ENCODE assay signal across 12 cellular contexts in the genomic region with DNA sequence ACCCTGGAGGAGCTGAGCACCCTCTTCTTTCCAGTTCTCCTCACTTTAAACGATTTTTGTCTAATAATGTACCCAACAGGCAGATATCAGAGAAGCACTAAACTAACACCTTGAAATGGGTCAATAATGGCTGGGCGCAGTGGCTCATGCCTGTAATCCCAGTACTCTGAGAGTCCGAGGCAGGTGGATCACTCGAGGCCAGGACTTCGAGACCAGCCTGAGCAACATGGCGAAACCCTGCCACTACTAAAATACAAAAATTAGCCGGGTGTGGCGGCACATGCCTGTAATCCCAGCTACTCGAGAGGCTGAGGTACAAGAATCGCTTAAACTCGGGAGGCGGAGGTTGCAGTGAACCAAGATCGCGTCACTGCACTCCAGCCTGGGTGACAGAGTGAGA. TPM values are rescaled to one million over a fixed set of nuclear protein-coding genes. Genes with fewer than 3 reads are reported as not detected.
A peak's percentile ranks its signal among the peaks of the same experiment; 100 is the strongest.
DNase-seq lines count a peak whose midpoint lies in the region; ATAC-seq, FAIRE-seq and TF ChIP-seq lines count a peak whose summit lies in the region.
"Had no signal": no experiment of that assay in that cellular context is flagged by ENCODE, and none has a peak within 500 bp of the region (broad histone marks: within the 10 kb centered on the region; RNA-seq: fewer than 3 reads in every experiment).

No MANE protein-coding gene starts in this region.

- peak overlapping the region; percentile 77 for H2AFZ ChIP-seq in keratinocyte (ENCODE audit: control insufficient read depth, low read length)

- peak overlapping the region; percentile 67 to 78 for H3K4me3 Mint-ChIP-seq in CD14-positive monocyte
- H3K4me3 Mint-ChIP-seq: activated CD8-positive, alpha-beta T cell treated with anti-CD3 and anti-CD28 coated beads for 36 hours; activated naive CD8-positive, alpha-beta T cell treated with anti-CD3 and anti-CD28 coated beads, Interleukin-2, amount 10 ng/mL, durations not matched to agents 7 days and 5 days had no signal

- H3K4me3 ChIP-seq in keratinocyte (ENCODE audit: control insufficient read depth in 2 of 3, extremely low read depth in 1 of 3, insufficient read depth in 2 of 3, low read depth in 1 of 3, low read length in 3 of 3), result peak overlapping the region; percentile 17 to 63 (median 55)
- H3K4me3 ChIP-seq in skin epidermis, result no peak overlapping the region

- H4K20me1 ChIP-seq in keratinocyte (ENCODE audit: control insufficient read depth, extremely low read depth, insufficient read depth, low read length), result peaks cover 3% of the 10 kb centered on the region

- H3K4me2 ChIP-seq in keratinocyte (ENCODE audit: control insufficient read depth, extremely low read depth, insufficient read depth, low read depth, low read length), result peak overlapping the region; percentile 94

- no peak for DNase-seq in CD14-positive monocyte (ENCODE audit: low spot score)
- no peak for DNase-seq in keratinocyte (ENCODE audit: low read depth, low spot score)
- DNase-seq in putamen (ENCODE audit: low spot score), result no peak
- no peak for DNase-seq in H4 (ENCODE audit: low spot score)
- DNase-seq: activated CD8-positive, alpha-beta T cell treated with anti-CD3 and anti-CD28 coated beads for 36 hours; activated naive CD8-positive, alpha-beta T cell treated with anti-CD3 and anti-CD28 coated beads, Interleukin-2, amount 10 ng/mL, durations not matched to agents 7 days and 5 days; kidney; NCI-H1092 treated with DMSO at 0.1 percent for 48 hours had no signal

- peaks cover 0 to 4% of the 10 kb centered on the region in 2 donors for H3K36me3 Mint-ChIP-seq in CD14-positive monocyte
- H3K36me3 Mint-ChIP-seq: activated naive CD8-positive, alpha-beta T cell treated with anti-CD3 and anti-CD28 coated beads, Interleukin-2, amount 10 ng/mL, durations not matched to agents 7 days and 5 days had no signal

- peaks cover 29% of the 10 kb centered on the region for H3K4me1 Mint-ChIP-seq in CD14-positive monocyte
- H3K4me1 Mint-ChIP-seq: activated naive CD8-positive, alpha-beta T cell treated with anti-CD3 and anti-CD28 coated beads, Interleukin-2, amount 10 ng/mL, durations not matched to agents 7 days and 5 days had no signal

- dilution Hi-C loops in keratinocyte (cut with MboI; ENCODE audit: extremely low pct_ligation_motif_present, low sequenced_read_pairs), result no loop called here

- peaks cover 0 to 3% (median 0%) of the 10 kb centered on the region in 7 donors for H3K9me3 Mint-ChIP-seq in CD14-positive monocyte
- H3K9me3 Mint-ChIP-seq: activated CD8-positive, alpha-beta T cell treated with anti-CD3 and anti-CD28 coated beads for 36 hours; activated naive CD8-positive, alpha-beta T cell treated with anti-CD3 and anti-CD28 coated beads, Interleukin-2, amount 10 ng/mL, durations not matched to agents 7 days and 5 days had no signal

- no peak for FAIRE-seq in keratinocyte (lab: Jason Lieb, UNC)
- FAIRE-seq: kidney had no signal

- TF ChIP-seq CTCF in CD14-positive monocyte (IDR thresholded peaks at IDR 0.05) (no peak), keratinocyte (optimal IDR thresholded peaks at IDR 0.05 in 1 of 3, IDR thresholded peaks at IDR 0.05 in 1 of 3, conservative IDR thresholded peaks at IDR 0.05 in 1 of 3; ENCODE audit: extremely low read depth in 1 of 3, insufficient read depth in 2 of 3, low read length in 3 of 3) (no peak)

- H3K79me2 ChIP-seq in keratinocyte (ENCODE audit: control insufficient read depth, insufficient read depth, low read length), result peaks cover 18% of the 10 kb centered on the region

- no peaks in the 10 kb centered on the region for H3K36me3 ChIP-seq in keratinocyte (ENCODE audit: control insufficient read depth in 2 of 2, extremely low read depth in 1 of 2, insufficient read depth in 2 of 2, low read length in 2 of 2)

- intact Hi-C loops in CD14-positive monocyte (cut with micrococcal nuclease), result no loop called here

- no peaks in the 10 kb centered on the region for H3K27me3 ChIP-seq in keratinocyte (ENCODE audit: control insufficient read depth, extremely low read depth, insufficient read depth, low read length)

- H3K9me1 ChIP-seq in keratinocyte (ENCODE audit: control insufficient read depth, extremely low read depth, insufficient read depth, low read length), result peaks cover 2% of the 10 kb centered on the region

- peak overlapping the region; percentile 78 for H3K9ac ChIP-seq in keratinocyte (ENCODE audit: control insufficient read depth, extremely low read depth, insufficient read depth, low read length)

- H3K27ac ChIP-seq in angular gyrus (ENCODE audit: low read depth, low read length) (peak overlapping the region; percentile 8), keratinocyte (ENCODE audit: control insufficient read depth, insufficient read depth, low read length) (peak overlapping the region; percentile 94), skin epidermis (peak overlapping the region in 16 of 21 experiments; percentile 10 to 81 (median 51))

- ATAC-seq in GM19452 (IDR thresholded peaks at IDR 0.05; ENCODE audit: unreplicated experiment) (no peak), HG02610 (IDR thresholded peaks at IDR 0.05; ENCODE audit: unreplicated experiment) (no peak)
- ATAC-seq: activated CD8-positive, alpha-beta T cell treated with anti-CD3 and anti-CD28 coated beads for 36 hours had no signal

- no peaks in the 10 kb centered on the region for H3K9me3 ChIP-seq in keratinocyte (ENCODE audit: control insufficient read depth, low read depth, low read length)

- H3K4me1 ChIP-seq in keratinocyte (ENCODE audit: control insufficient read depth, extremely low read depth, insufficient read depth, low read length), result peaks cover 53% of the 10 kb centered on the region

- peaks cover 0 to 4% (median 0%) of the 10 kb centered on the region in 3 donors for H3K27me3 Mint-ChIP-seq in CD14-positive monocyte (ENCODE audit: low read depth in 3 of 3)
- H3K27me3 Mint-ChIP-seq: activated CD8-positive, alpha-beta T cell treated with anti-CD3 and anti-CD28 coated beads for 36 hours had no signal

- H3K27ac Mint-ChIP-seq in CD14-positive monocyte, result peak overlapping the region in 4 of 7 donors; percentile 21 to 88 (median 76)
- H3K27ac Mint-ChIP-seq: activated CD8-positive, alpha-beta T cell treated with anti-CD3 and anti-CD28 coated beads for 36 hours; activated naive CD8-positive, alpha-beta T cell treated with anti-CD3 and anti-CD28 coated beads, Interleukin-2, amount 10 ng/mL, durations not matched to agents 7 days and 5 days had no signal

RNA-seq across cellular contexts. Expression of a gene that starts 57.4 kb away (rescaled TPM):
- polyA plus RNA-seq in CD14-positive monocyte (under 1 TPM; 0.42 to 0.43 TPM), keratinocyte (0.75 to 1.4 TPM (median 1.2 TPM) in 3 replicates)
- 3.3 TPM for polyA plus RNA-seq in keratinocyte (2011; ENCODE audit: low read depth)
- polyA plus RNA-seq in keratinocyte (2011; cell fraction: cytosol; rRNA removed), result 1.1 and 1.3 TPM in 2 replicates
- 5.2 TPM in 2 replicates for polyA plus RNA-seq in keratinocyte (2011; cell fraction: nucleus; rRNA removed)
- 2.7 and 3.2 TPM in 2 replicates for polyA plus RNA-seq in keratinocyte (2012; ENCODE audit: low replicate concordance)
- polyA minus RNA-seq in keratinocyte, result 3.6 to 9.0 TPM (median 4.0 TPM) in 3 replicates
- 4.4 TPM for polyA minus RNA-seq in keratinocyte (2011; cell fraction: cytosol; rRNA and poly(A)+ RNA removed)
- 7.0 and 9.5 TPM in 2 replicates for polyA minus RNA-seq in keratinocyte (2011; cell fraction: nucleus; rRNA and poly(A)+ RNA removed)
- total RNA-seq in H4 (2014; rRNA removed; shearing (Covaris generic)), result 0.47 and 0.68 TPM in 2 replicates

Comparison
In these comparisons a context has a peak if more than half of its experiments do, and no peak if none do; other contexts are left out.
1. H3K27ac ChIP-seq: peak in every context shown above with its lines; median percentile 94 in keratinocyte; 51 in skin epidermis; 8 in angular gyrus.
2. H3K4me3 ChIP-seq: peak in keratinocyte (3 of 3); none in skin epidermis (0 of 7).